ENCODE assay signal across 9 cellular contexts in the genomic region with DNA sequence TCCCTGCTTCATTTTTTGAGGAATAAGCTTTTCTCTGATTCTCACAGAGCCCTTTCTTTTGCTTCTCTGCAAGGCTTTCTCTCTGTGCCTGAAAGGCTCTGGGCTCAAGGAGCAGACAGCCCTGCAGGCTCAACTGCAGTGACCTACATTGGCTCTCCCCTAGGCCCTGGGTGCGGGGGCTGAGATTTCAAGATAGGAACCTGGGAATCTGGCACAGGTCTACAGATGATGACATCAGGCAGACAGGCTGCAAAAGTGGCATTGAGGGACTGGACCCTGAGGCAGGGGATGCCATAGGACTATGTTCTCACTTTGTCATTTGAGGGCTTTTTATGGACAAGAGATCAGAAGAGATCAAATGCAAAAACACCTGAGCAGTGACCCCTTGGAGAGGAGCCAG. TPM values are rescaled to one million over a fixed set of nuclear protein-coding genes. Genes with fewer than 3 reads are reported as not detected.
DNase-seq lines count a peak whose midpoint lies in the region; ATAC-seq, FAIRE-seq and TF ChIP-seq lines count a peak whose summit lies in the region.
"Had no signal": no experiment of that assay in that cellular context is flagged by ENCODE, and none has a peak within 500 bp of the region (broad histone marks: within the 10 kb centered on the region; RNA-seq: fewer than 3 reads in every experiment).

No MANE protein-coding gene starts in this region.

- H3K4me3 Mint-ChIP-seq in HFFc6: peak overlapping the region; percentile 86

- no peaks in the 10 kb centered on the region for H3K36me3 ChIP-seq in adrenal gland (replicated peaks in 1 of 2)
- H3K36me3 ChIP-seq in left lung: no peaks in the 10 kb centered on the region
- H3K36me3 ChIP-seq in smooth muscle cell (ENCODE audit: low read depth): no peaks in the 10 kb centered on the region

- TF ChIP-seq CTCF in HFFc6 (IDR thresholded peaks at IDR 0.05) (no peak), adrenal gland (IDR thresholded peaks at IDR 0.05) (no peak), left lung (IDR thresholded peaks at IDR 0.05) (no peak), smooth muscle cell (IDR thresholded peaks at IDR 0.05; ENCODE audit: borderline replicate concordance, insufficient read depth, poor library complexity, severe bottlenecking) (no peak)

- no peaks in the 10 kb centered on the region for H3K36me3 Mint-ChIP-seq in HFFc6 (ENCODE audit: low read depth)

- H3K4me3 ChIP-seq in adrenal gland (no peak overlapping the region), left lung (no peak overlapping the region), smooth muscle cell (no peak overlapping the region)

- peak in 1 of 2 donors; percentile 52 for TF ChIP-seq POLR2A in adrenal gland (IDR thresholded peaks at IDR 0.05)

- H4K20me1 ChIP-seq in smooth muscle cell (ENCODE audit: low read depth): no peaks in the 10 kb centered on the region

- peaks cover 65 to 78% of the 10 kb centered on the region in 2 donors for H3K4me1 ChIP-seq in adrenal gland (replicated peaks in 1 of 2)
- H3K4me1 ChIP-seq in left lung: peaks cover 62 to 87% of the 10 kb centered on the region in 2 donors
- peaks cover 57% of the 10 kb centered on the region for H3K4me1 ChIP-seq in smooth muscle cell (ENCODE audit: low read depth)

- H3F3A ChIP-seq in smooth muscle cell (ENCODE audit: low read depth): peaks cover 37% of the 10 kb centered on the region

- peak overlapping the region; percentile 6 for H3K9ac ChIP-seq in smooth muscle cell (ENCODE audit: low read depth)

- H3K79me2 ChIP-seq in smooth muscle cell (ENCODE audit: low read depth): no peaks in the 10 kb centered on the region

- peak overlapping the region; percentile 72 for H3K4me2 ChIP-seq in smooth muscle cell

- intact Hi-C loops in adrenal gland (cut with DNase I): no loop called here
- intact Hi-C loops in left lung (cut with DNase I): loop anchor here in 1 of 2 donors (10.0 kb wide), 1 partner anchor 64 kb away; a partner anchor contains a TSS

- peaks cover 3% of the 10 kb centered on the region for H3K27me3 Mint-ChIP-seq in HFFc6 (ENCODE audit: insufficient read depth)

- WGBS in adrenal gland, 4 donors: 18 to 24% (median 22%) methylated on average over 1 of the region's 1 CpG
- 58% methylated on average over 1 of the region's 1 CpG for WGBS in smooth muscle cell (ENCODE audit: low lambda C conversion rate)

- H3K27me3 ChIP-seq in adrenal gland: no peaks in the 10 kb centered on the region
- H3K27me3 ChIP-seq in left lung: no peaks in the 10 kb centered on the region
- no peaks in the 10 kb centered on the region for H3K27me3 ChIP-seq in smooth muscle cell (ENCODE audit: low read depth)

- no peaks in the 10 kb centered on the region for H3K9me3 Mint-ChIP-seq in HFFc6

- H3K27ac Mint-ChIP-seq in HFFc6: peak overlapping the region; percentile 99

- H3K4me1 Mint-ChIP-seq in HFFc6 (ENCODE audit: low read depth): peaks cover 95% of the 10 kb centered on the region

- H3K27ac ChIP-seq in adrenal gland (peak overlapping the region; percentile 34 to 96 (median 94)), left lung (peak overlapping the region; percentile 79 to 92), smooth muscle cell (ENCODE audit: low read depth) (peak overlapping the region; percentile 95)

- H2AFZ ChIP-seq in smooth muscle cell (ENCODE audit: low read depth): no peak overlapping the region

- no peak for ATAC-seq in left lung
- ATAC-seq in HG02798 (IDR thresholded peaks at IDR 0.05; ENCODE audit: poor library complexity, unreplicated experiment): no peak

- no peak for FAIRE-seq in RCC 7860 (lab: Jason Lieb, UNC)

- no peak for DNase-seq in HFFc6
- peak; percentile 59 to 83 (median 77) for DNase-seq in adrenal gland
- no peak for DNase-seq in left lung
- DNase-seq in smooth muscle cell (lab: John Stamatoyannopoulos, UW; ENCODE audit: unreplicated experiment): no peak
- no peak for DNase-seq in glomerular visceral epithelial cell (ENCODE audit: extremely low spot score)
- no peak for DNase-seq in RCC 7860 (ENCODE audit: low spot score)
- no peak for DNase-seq in stimulated activated CD4-positive, alpha-beta T cell treated with anti-CD3 and anti-CD28 coated beads, Interleukin-12 subunit alpha, Interleukin-12 subunit beta, amount 100 ng/mL, for 4 hours
- DNase-seq: activated CD4-positive, alpha-beta T cell treated with anti-CD3 and anti-CD28 coated beads for 4 hours had no signal

- H3K9me3 ChIP-seq in adrenal gland (replicated peaks in 1 of 3) (no peaks in the 10 kb centered on the region), left lung (no peaks in the 10 kb centered on the region), smooth muscle cell (replicated peaks; ENCODE audit: low read depth) (no peaks in the 10 kb centered on the region)

RNA-seq across cellular contexts. Expression of a gene that starts 10.1 kb away (rescaled TPM):
- 10 to 100 TPM; 11.2 to 15.8 (median 15.1) TPM for total RNA-seq in HFFc6 (2021; fragmentation: NEBNext Ultra II Directional; extraction: Animal tissue kit (Norgen Biotek cat#: 25700))
- 10 to 100 TPM; 14.0 to 69.1 (median 41.4) TPM for total RNA-seq in adrenal gland
- polyA plus RNA-seq in adrenal gland: 10 to 100 TPM; 34.5 to 59.0 (median 36.6) TPM
- 10 to 100 TPM in 1 of 2 donors, 1 to 10 TPM in 1; 6.5 to 11.4 TPM for total RNA-seq in left lung
- 6.0 and 12.5 TPM in 2 replicates for total RNA-seq in smooth muscle cell
- 18.4 and 19.5 TPM in 2 replicates for polyA plus RNA-seq in smooth muscle cell

RNA-seq across cellular contexts. Expression of a gene that starts 11.3 kb away (rescaled TPM):
- total RNA-seq in HFFc6 (2021; fragmentation: NEBNext Ultra II Directional; extraction: Animal tissue kit (Norgen Biotek cat#: 25700)): 10 to 100 TPM; 61.2 to 67.8 (median 65.5) TPM
- total RNA-seq in adrenal gland: 100 to 1,000 TPM in 1 of 8 donors, 10 to 100 TPM in 7; 47.8 to 100 (median 69.1) TPM
- 100 to 1,000 TPM in 2 of 3 donors, 10 to 100 TPM in 1; 74.2 to 143 (median 128) TPM for polyA plus RNA-seq in adrenal gland
- 100 to 1,000 TPM in 1 of 2 donors, 10 to 100 TPM in 1; 84.1 to 112 TPM for total RNA-seq in left lung
- 74.9 and 79.0 TPM in 2 replicates for total RNA-seq in smooth muscle cell
- 24.6 and 26.0 TPM in 2 replicates for polyA plus RNA-seq in smooth muscle cell

RNA-seq across cellular contexts. Expression of a gene that starts 29.9 kb away (rescaled TPM):
- total RNA-seq in HFFc6 (2021; fragmentation: NEBNext Ultra II Directional; extraction: Animal tissue kit (Norgen Biotek cat#: 25700)): 10 to 100 TPM; 49.5 to 67.7 (median 62.0) TPM
- total RNA-seq in adrenal gland (10 to 100 TPM; 36.2 to 72.4 (median 61.7) TPM), left lung (10 to 100 TPM; 63.4 to 98.8 TPM), smooth muscle cell (25.6 and 33.3 TPM in 2 replicates)
- polyA plus RNA-seq in adrenal gland (10 to 100 TPM; 36.2 to 65.1 (median 57.5) TPM), smooth muscle cell (54.2 and 59.5 TPM in 2 replicates)

RNA-seq across cellular contexts. Expression of a gene that starts 47.7 kb away (rescaled TPM):
- 10 to 100 TPM; 29.3 to 33.7 (median 30.7) TPM for total RNA-seq in HFFc6 (2021; fragmentation: NEBNext Ultra II Directional; extraction: Animal tissue kit (Norgen Biotek cat#: 25700))
- total RNA-seq in adrenal gland (100 to 1,000 TPM in 3 of 8 donors, 10 to 100 TPM in 5; 46.1 to 110 (median 76.4) TPM), left lung (10 to 100 TPM; 37.9 to 45.2 TPM), smooth muscle cell (15.6 and 25.4 TPM in 2 replicates)
- polyA plus RNA-seq in adrenal gland (10 to 100 TPM; 41.8 to 62.3 (median 50.9) TPM), smooth muscle cell (17.6 and 21.2 TPM in 2 replicates)

RNA-seq across cellular contexts. Expression of a gene that starts 56.2 kb away (rescaled TPM):
- 10 to 100 TPM; 60.9 to 72.8 (median 65.3) TPM for total RNA-seq in HFFc6 (2021; fragmentation: NEBNext Ultra II Directional; extraction: Animal tissue kit (Norgen Biotek cat#: 25700))
- total RNA-seq in adrenal gland: 100 to 1,000 TPM in 1 of 8 donors, 10 to 100 TPM in 7; 57.1 to 127 (median 78.1) TPM
- 100 to 1,000 TPM in 1 of 3 donors, 10 to 100 TPM in 2; 50.3 to 103 (median 92.9) TPM for polyA plus RNA-seq in adrenal gland
- 10 to 100 TPM; 72.0 to 75.2 TPM for total RNA-seq in left lung
- 68.2 and 76.9 TPM in 2 replicates for total RNA-seq in smooth muscle cell
- 74.9 and 77.2 TPM in 2 replicates for polyA plus RNA-seq in smooth muscle cell

Comparison
In these comparisons a context has a peak if more than half of its experiments do, and no peak if none do; other contexts are left out.
1. DNase-seq: peak in adrenal gland (7 of 7); none in HFFc6 (single experiment), left lung (0 of 2), smooth muscle cell (single experiment), glomerular visceral epithelial cell (single experiment), RCC 7860 (single experiment) and stimulated activated CD4-positive, alpha-beta T cell treated with anti-CD3 and anti-CD28 coated beads, Interleukin-12 subunit alpha, Interleukin-12 subunit beta, amount 100 ng/mL, for 4 hours (single experiment).
2. Peak in every context shown above with its lines, with median percentiles within 50 percentile points of each other: H3K27ac ChIP-seq.